Comparison of ENCODE assay signal across 8 cellular contexts in genomic region chr15:32615051-32615870, GRCh38. TPM values are rescaled to one million over a fixed set of nuclear protein-coding genes. Genes with fewer than 3 reads are reported as not detected.
DNase-seq lines count a peak whose midpoint lies in the region; ATAC-seq, FAIRE-seq and TF ChIP-seq lines count a peak whose summit lies in the region.
"Not testable (repeated sequence)": the region's sequence is repeated elsewhere in the genome, so short reads cannot be mapped to it uniquely, and the experiment has no call there.

Gene ARHGAP11A (plus strand): TSS chr15:32615504. CDS start chr15:32616212, 708 bp downstream.

- FAIRE-seq in GM19239 (lab: Jason Lieb, UNC) = peak; percentile 89

- H3K9me3 ChIP-seq in SJSA1 (replicated peaks); mucosa of descending colon: not testable (repeated sequence)

- H3K4me1 ChIP-seq in SJSA1 (replicated peaks); mucosa of descending colon (ENCODE audit: low read depth): not testable (repeated sequence)

- not testable (repeated sequence) for TF ChIP-seq CTCF in AG10803 (conservative IDR thresholded peaks at IDR 0.05; ENCODE audit: low read length); fibroblast of mammary gland (conservative IDR thresholded peaks at IDR 0.05; ENCODE audit: control insufficient read depth, insufficient read depth, low read depth, low read length); mucosa of descending colon (IDR thresholded peaks at IDR 0.05)

- ATAC-seq in HG03097 (IDR thresholded peaks at IDR 0.05; ENCODE audit: low FRiP score, unreplicated experiment) (peak; percentile 56), mucosa of descending colon (peak; percentile 92)

- H3K27me3 ChIP-seq in SJSA1 (replicated peaks) = not testable (repeated sequence)

- intact Hi-C loops in mucosa of descending colon (cut with DNase I, micrococcal nuclease) = not testable (repeated sequence)

- DNase-seq in AG10803 (ENCODE audit: low read depth) = peak; percentile 84
- DNase-seq in GM19239 (ENCODE audit: insufficient read length, low spot score) = peak; percentile 24
- DNase-seq in SJSA1 (ENCODE audit: low read depth in 1 of 2, low spot score in 2 of 2) = peak; percentile 89 to 99
- DNase-seq in activated gamma-delta T cell treated with anti-CD3 and anti-CD28 coated beads, Interleukin-2, amount 50 U/mL, for 16 hours (ENCODE audit: low read depth) = peak; percentile 73
- DNase-seq in fibroblast of mammary gland (ENCODE audit: low read depth) = peak; percentile 95
- DNase-seq in mucosa of descending colon = peak; percentile 89 to 94 (median 91)
- DNase-seq in stimulated activated CD4-positive, alpha-beta T cell treated with anti-CD3 and anti-CD28 coated beads, Interleukin-4, amount 100 ng/mL, for 48 hours (ENCODE audit: low read depth in 2 of 2) = peak; percentile 75 to 81

- peak within 1 kb of the TSS; percentile 65 for H3K4me3 ChIP-seq in AG10803 (ENCODE audit: low read length)
- H3K4me3 ChIP-seq in SJSA1 = peak within 1 kb of the TSS; percentile 51
- peak within 1 kb of the TSS; percentile 66 for H3K4me3 ChIP-seq in fibroblast of mammary gland (ENCODE audit: control insufficient read depth, low read depth, low read length)
- peak within 1 kb of the TSS; percentile 13 for H3K4me3 ChIP-seq in mucosa of descending colon

- not testable (repeated sequence) for H3K36me3 ChIP-seq in SJSA1; mucosa of descending colon (ENCODE audit: low read depth)

- peak within 1 kb of the TSS; percentile 98 for H3K27ac ChIP-seq in SJSA1

RNA-seq across cellular contexts. Expression of gene ARHGAP11A, which starts in this region (rescaled TPM):
- 68.8 and 97.8 TPM in 2 replicates for total RNA-seq in SJSA1 (2014; rRNA removed; shearing (Covaris generic))
- 10 to 100 TPM in 1 of 3 donors, 1 to 10 TPM in 2; 5.6 to 23.8 (median 7.7) TPM for total RNA-seq in mucosa of descending colon

Comparison
In these comparisons a context has a peak if more than half of its experiments do, and no peak if none do; other contexts are left out.
1. Peak in every context shown above with its lines: DNase-seq, ATAC-seq, H3K4me3 ChIP-seq and H3K27ac ChIP-seq.
2. DNase-seq: peak in every context shown above with its lines; median percentile 95 in fibroblast of mammary gland; 94 in SJSA1; 91 in mucosa of descending colon; 84 in AG10803; 78 in stimulated activated CD4-positive, alpha-beta T cell treated with anti-CD3 and anti-CD28 coated beads, Interleukin-4, amount 100 ng/mL, for 48 hours; 73 in activated gamma-delta T cell treated with anti-CD3 and anti-CD28 coated beads, Interleukin-2, amount 50 U/mL, for 16 hours; 24 in GM19239.
3. H3K4me3 ChIP-seq: peak in every context shown above with its lines; median percentile 66 in fibroblast of mammary gland; 65 in AG10803; 51 in SJSA1; 13 in mucosa of descending colon.